Comparison of ENCODE assay signal across 9 cellular contexts in the genomic region with DNA sequence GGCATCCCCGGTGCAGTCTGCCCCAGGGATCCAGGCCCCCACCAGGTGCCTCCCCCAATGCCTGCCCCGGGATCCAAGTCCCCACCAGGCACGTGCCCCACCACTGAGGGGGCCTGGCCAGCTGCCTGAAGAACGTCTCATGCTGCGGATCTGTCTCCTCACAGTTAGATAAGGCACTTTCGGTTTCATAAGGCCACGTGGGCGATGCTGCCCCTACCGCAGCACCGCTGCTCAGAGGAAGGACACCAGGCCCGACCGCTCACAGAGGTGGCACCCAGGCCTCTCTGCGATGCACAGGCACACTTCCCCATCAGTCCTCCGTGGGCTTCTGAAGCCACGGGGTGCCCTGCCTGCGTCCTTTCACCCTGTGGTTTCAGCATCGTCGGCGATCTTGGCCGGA.
DNase-seq lines count a peak whose midpoint lies in the region; ATAC-seq and TF ChIP-seq lines count a peak whose summit lies in the region.
"Had no signal": no experiment of that assay in that cellular context is flagged by ENCODE, and none has a peak within 500 bp of the region (broad histone marks: within the 10 kb centered on the region; RNA-seq: fewer than 3 reads in every experiment).

No MANE protein-coding gene starts in this region.

- no peaks in the 10 kb centered on the region for H3K27me3 Mint-ChIP-seq in natural killer cell (ENCODE audit: low read depth in 2 of 2)

- ATAC-seq in heart left ventricle (peak in 3 of 4 donors; percentile 55 to 61 (median 56)), natural killer cell (peak; percentile 80 to 97 (median 94)), GM21390 (IDR thresholded peaks at IDR 0.05; ENCODE audit: unreplicated experiment) (no peak), GM21528 (IDR thresholded peaks at IDR 0.05; ENCODE audit: low FRiP score, unreplicated experiment) (no peak), HG02642 (IDR thresholded peaks at IDR 0.05; ENCODE audit: poor library complexity, unreplicated experiment) (no peak)

- no peaks in the 10 kb centered on the region for H3K9me3 ChIP-seq in heart left ventricle

- H3K9me3 Mint-ChIP-seq in natural killer cell, result no peaks in the 10 kb centered on the region
- H3K9me3 Mint-ChIP-seq: nephron progenitor cell had no signal

- H3K4me3 ChIP-seq in heart left ventricle, result peak overlapping the region in 1 of 12 donors; percentile 17

- H3K27ac ChIP-seq in heart left ventricle, result peak overlapping the region in 9 of 12 donors; percentile 21 to 83 (median 46)

- no peaks in the 10 kb centered on the region for H3K36me3 Mint-ChIP-seq in natural killer cell

- H3K27ac Mint-ChIP-seq in natural killer cell, result peak overlapping the region; percentile 46 to 71
- H3K27ac Mint-ChIP-seq: nephron progenitor cell had no signal

- intact Hi-C loops in heart left ventricle (cut with DNase I), result no loop called here
- intact Hi-C loops in cardiac septum (cut with DNase I), result no loop called here
- intact Hi-C loops in natural killer cell (cut with micrococcal nuclease), result no loop called here

- peaks cover 0 to 50% (median 30%) of the 10 kb centered on the region in 12 donors for H3K4me1 ChIP-seq in heart left ventricle

- H3K36me3 ChIP-seq in heart left ventricle, result peaks cover 0 to 52% (median 28%) of the 10 kb centered on the region in 9 donors

- TF ChIP-seq POLR2A in heart left ventricle (IDR thresholded peaks at IDR 0.05), result no peak

- 48 to 77% (median 61%) methylated on average over 16 to 20 of the region's 20 CpGs for WGBS in heart left ventricle, 4 donors

- H3K4me1 Mint-ChIP-seq in natural killer cell, result peaks cover 0 to 11% of the 10 kb centered on the region in 2 donors

- DNase-seq in heart left ventricle (peak in 1 of 5 donors; percentile 52), cardiac septum (ENCODE audit: low spot score) (no peak), natural killer cell (peak; percentile 35), NCI-H2227 (lab: John Stamatoyannopoulos, UW; ENCODE audit: unreplicated experiment) (no peak)
- DNase-seq in activated naive CD4-positive, alpha-beta T cell treated with anti-CD3 and anti-CD28 coated beads, Interleukin-2, amount 50 U/mL, for 16 hours, result peak; percentile 42
- DNase-seq: nephron progenitor cell had no signal

- TF ChIP-seq CTCF in heart left ventricle (IDR thresholded peaks at IDR 0.05), result no peak
- TF ChIP-seq CTCF in natural killer cell (IDR thresholded peaks at IDR 0.05), result no peak

- no peaks in the 10 kb centered on the region for H3K27me3 ChIP-seq in heart left ventricle

- peak overlapping the region; percentile 60 for H3K4me3 Mint-ChIP-seq in natural killer cell
- H3K4me3 Mint-ChIP-seq: nephron progenitor cell had no signal

Comparison
In these comparisons a context has a peak if more than half of its experiments do, and no peak if none do; other contexts are left out.
1. ATAC-seq: peak in heart left ventricle (3 of 4) and natural killer cell (3 of 3); none in GM21390 (single experiment), GM21528 (single experiment) and HG02642 (single experiment).
2. DNase-seq: peak in activated naive CD4-positive, alpha-beta T cell treated with anti-CD3 and anti-CD28 coated beads, Interleukin-2, amount 50 U/mL, for 16 hours (single experiment) and natural killer cell (single experiment); none in cardiac septum (single experiment) and NCI-H2227 (single experiment).